ENCODE assay signal across 24 cellular contexts in genomic region chr15:51558421-51558820, GRCh38.
"Had no signal": no experiment of that assay in that cellular context is flagged by ENCODE, and none has a peak within 500 bp of the region (broad histone marks: within the 10 kb centered on the region; RNA-seq: fewer than 3 reads in every experiment).

No MANE protein-coding gene starts in this region.

- FAIRE-seq: colon had no signal

- H3K36me3 Mint-ChIP-seq: activated CD4-positive, alpha-beta memory T cell treated with anti-CD3 and anti-CD28 coated beads for 36 hours; activated naive CD4-positive, alpha-beta T cell treated with anti-CD3 and anti-CD28 coated beads, Interleukin-2, amount 10 ng/mL, durations not matched to agents 7 days and 5 days had no signal

- H3K4me3 Mint-ChIP-seq: activated B cell treated with CpG ODN at 0.5 μM for 24 hours; activated CD4-positive, alpha-beta memory T cell treated with anti-CD3 and anti-CD28 coated beads for 36 hours; activated naive CD4-positive, alpha-beta T cell treated with anti-CD3 and anti-CD28 coated beads, Interleukin-2, amount 10 ng/mL, durations not matched to agents 7 days and 5 days; activated naive CD8-positive, alpha-beta T cell treated with anti-CD3 and anti-CD28 coated beads, Interleukin-2, amount 50 U/mL, for 24 hours; activated T-cell treated with anti-CD3 and anti-CD28 coated beads, Interleukin-2, amount 50 U/mL, for 4 hours; endodermal cell; nephron; T-helper 2 cell treated with Interferon-gamma antibody and Interleukin-4, amounts not matched to agents 5 μg/mL and 100 μg/mL, for 36 hours had no signal

- H3K27me3 Mint-ChIP-seq: activated B cell treated with CpG ODN at 0.5 μM for 24 hours; activated CD4-positive, alpha-beta memory T cell treated with anti-CD3 and anti-CD28 coated beads for 36 hours; activated naive CD4-positive, alpha-beta T cell treated with anti-CD3 and anti-CD28 coated beads, Interleukin-2, amount 10 ng/mL, durations not matched to agents 7 days and 5 days; activated naive CD8-positive, alpha-beta T cell treated with anti-CD3 and anti-CD28 coated beads, Interleukin-2, amount 50 U/mL, for 24 hours had no signal

- H3K9me3 Mint-ChIP-seq: activated B cell treated with CpG ODN at 0.5 μM for 24 hours; activated CD4-positive, alpha-beta memory T cell treated with anti-CD3 and anti-CD28 coated beads for 36 hours; activated naive CD4-positive, alpha-beta T cell treated with anti-CD3 and anti-CD28 coated beads, Interleukin-2, amount 10 ng/mL, durations not matched to agents 7 days and 5 days; activated naive CD8-positive, alpha-beta T cell treated with anti-CD3 and anti-CD28 coated beads, Interleukin-2, amount 50 U/mL, for 24 hours; activated T-cell treated with anti-CD3 and anti-CD28 coated beads, Interleukin-2, amount 50 U/mL, for 4 hours; endodermal cell; nephron; T-helper 2 cell treated with Interferon-gamma antibody and Interleukin-4, amounts not matched to agents 5 μg/mL and 100 μg/mL, for 36 hours had no signal

- H3K27ac Mint-ChIP-seq: activated B cell treated with CpG ODN at 0.5 μM for 24 hours; activated CD4-positive, alpha-beta memory T cell treated with anti-CD3 and anti-CD28 coated beads for 36 hours; activated naive CD4-positive, alpha-beta T cell treated with anti-CD3 and anti-CD28 coated beads, Interleukin-2, amount 10 ng/mL, durations not matched to agents 7 days and 5 days; activated naive CD8-positive, alpha-beta T cell treated with anti-CD3 and anti-CD28 coated beads, Interleukin-2, amount 50 U/mL, for 24 hours; endodermal cell; nephron; T-helper 2 cell treated with Interferon-gamma antibody and Interleukin-4, amounts not matched to agents 5 μg/mL and 100 μg/mL, for 36 hours had no signal

- ATAC-seq: activated naive CD8-positive, alpha-beta T cell treated with anti-CD3 and anti-CD28 coated beads, Interleukin-2, amount 50 U/mL, for 24 hours; activated T-cell treated with anti-CD3 and anti-CD28 coated beads, Interleukin-2, amount 50 U/mL, for 4 hours; foreskin keratinocyte; left lobe of liver had no signal

- DNase-seq: activated B cell treated with CpG ODN at 0.5 μM for 24 hours; activated CD4-positive, alpha-beta memory T cell treated with anti-CD3 and anti-CD28 coated beads for 36 hours; activated CD4-positive, alpha-beta T cell treated with anti-CD3 and anti-CD28 coated beads for 4 hours; activated effector memory CD4-positive, alpha-beta T cell treated with Interleukin-2 at 50 U/mL for 16 hours; activated naive CD4-positive, alpha-beta T cell treated with anti-CD3 and anti-CD28 coated beads, Interleukin-2, amount 10 ng/mL, durations not matched to agents 7 days and 5 days; activated naive CD8-positive, alpha-beta T cell treated with anti-CD3 and anti-CD28 coated beads, Interleukin-2, amount 50 U/mL, for 24 hours; activated T-cell treated with anti-CD3 and anti-CD28 coated beads, Interleukin-2, amount 50 U/mL, for 4 hours; aorta; brain microvascular endothelial cell; central memory CD4-positive, alpha-beta T cell; endodermal cell; foreskin keratinocyte; glutamatergic neuron; hypothalamus; islet precursor cell; nucleus accumbens; posterior cingulate gyrus; stimulated activated CD4-positive, alpha-beta T cell treated with anti-CD3 and anti-CD28 coated beads, Interleukin-1b, Interleukin-23, amount 100 ng/mL, for 48 hours; stimulated activated naive CD4-positive, alpha-beta T cell treated with Interleukin-2 at 50 U/mL for 16 hours; thyroid gland had no signal

- H3K4me1 Mint-ChIP-seq: activated B cell treated with CpG ODN at 0.5 μM for 24 hours; activated naive CD4-positive, alpha-beta T cell treated with anti-CD3 and anti-CD28 coated beads, Interleukin-2, amount 10 ng/mL, durations not matched to agents 7 days and 5 days; activated naive CD8-positive, alpha-beta T cell treated with anti-CD3 and anti-CD28 coated beads, Interleukin-2, amount 50 U/mL, for 24 hours; endodermal cell; nephron had no signal
